ENCODE assay signal across 8 cellular contexts in the genomic region with DNA sequence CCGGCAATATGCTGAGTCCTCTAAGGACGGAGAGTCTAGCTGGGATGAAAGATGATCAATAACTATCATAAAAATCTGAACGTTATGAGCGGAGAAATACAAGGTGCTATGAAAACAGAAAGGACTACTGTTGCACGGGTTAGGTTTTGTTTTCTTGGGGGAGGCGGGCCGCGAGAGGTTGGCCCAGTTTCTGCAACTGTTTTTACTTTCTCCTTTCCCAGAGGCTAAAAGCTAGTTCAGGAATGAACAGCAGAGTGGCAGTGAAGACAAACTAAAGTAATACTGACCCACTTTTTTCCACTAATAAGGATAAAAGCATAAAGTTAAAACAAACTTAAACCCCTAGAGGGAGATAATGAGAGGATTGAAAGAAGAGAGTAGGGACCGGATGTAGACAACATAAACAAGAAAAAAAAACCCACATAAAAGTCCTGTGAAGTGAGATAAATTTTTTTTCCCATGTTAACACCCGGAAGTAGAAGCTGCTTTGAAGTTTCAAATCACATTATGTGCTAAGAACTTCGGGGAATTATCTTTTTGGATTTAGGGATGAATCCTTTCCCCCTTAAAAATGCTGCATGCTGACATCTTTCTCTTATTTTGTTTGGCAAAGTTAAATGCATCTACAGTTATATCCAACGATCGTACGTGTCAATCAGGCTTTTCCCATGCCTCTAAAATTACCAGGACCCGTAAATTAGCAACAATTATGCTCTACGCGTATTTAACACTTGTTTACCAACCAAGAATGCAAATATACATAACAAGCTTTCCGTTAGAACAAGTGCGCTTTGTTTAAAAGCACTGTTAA. TPM values are rescaled to one million over a fixed set of nuclear protein-coding genes. Genes with fewer than 3 reads are reported as not detected.
DNase-seq lines count a peak whose midpoint lies in the region; ATAC-seq, FAIRE-seq and TF ChIP-seq lines count a peak whose summit lies in the region.

No MANE protein-coding gene starts in this region.

- peak overlapping the region; percentile 92 for H3K4me3 ChIP-seq in HUES6 (ENCODE audit: low read depth, low read length)
- peak overlapping the region; percentile 92 for H3K4me3 ChIP-seq in astrocyte (ENCODE audit: insufficient read depth, low read depth, low read length)

- H3K27ac Mint-ChIP-seq in astrocyte (ENCODE audit: unreplicated experiment): peak overlapping the region; percentile 77

- ATAC-seq in GM19395 (IDR thresholded peaks at IDR 0.05; ENCODE audit: unreplicated experiment): peak; percentile 29
- ATAC-seq in sciatic nerve: peak; percentile 23

- H2AFZ ChIP-seq in astrocyte (ENCODE audit: low read depth, low read length): peak overlapping the region; percentile 82

- no peak overlapping the region for H3K27ac ChIP-seq in HUES6 (ENCODE audit: low read depth, low read length)
- peak overlapping the region; percentile 90 for H3K27ac ChIP-seq in astrocyte (ENCODE audit: low read depth, low read length)

- H3K4me3 Mint-ChIP-seq in astrocyte (ENCODE audit: unreplicated experiment): peak overlapping the region; percentile 86

- H3K4me1 ChIP-seq in HUES6 (ENCODE audit: control insufficient read depth, insufficient read depth, low read length) (peaks cover 24% of the 10 kb centered on the region), astrocyte (ENCODE audit: insufficient read depth, low read length) (peaks cover 12% of the 10 kb centered on the region)

- H3K36me3 Mint-ChIP-seq in astrocyte (ENCODE audit: low read depth, unreplicated experiment): no peaks in the 10 kb centered on the region

- no peaks in the 10 kb centered on the region for H3K27me3 Mint-ChIP-seq in astrocyte (ENCODE audit: low read depth, unreplicated experiment)

- intact Hi-C loops in sciatic nerve (cut with DNase I): loop anchor here (10.0 kb wide), 1 partner anchor 336 kb away; no protein-coding TSS in a partner anchor

- H4K20me1 ChIP-seq in astrocyte (ENCODE audit: insufficient read depth, low read length): peaks cover 21% of the 10 kb centered on the region

- FAIRE-seq in astrocyte (lab: Jason Lieb, UNC): peak; percentile 68

- peak overlapping the region; percentile 37 for H3K9ac ChIP-seq in HUES6 (ENCODE audit: low read length)
- peak overlapping the region; percentile 94 for H3K9ac ChIP-seq in astrocyte (ENCODE audit: low read length)

- TF ChIP-seq CTCF in astrocyte (IDR thresholded peaks at IDR 0.05; ENCODE audit: insufficient read depth, low read depth, low read length): peak; percentile 42

- peaks cover 17% of the 10 kb centered on the region for H3K4me1 Mint-ChIP-seq in astrocyte (ENCODE audit: low read depth, unreplicated experiment)

- DNase-seq in COLO829 (ENCODE audit: low spot score) (peak; percentile 85), SHP77 treated with DMSO at 0.1 percent for 48 hours (lab: John Stamatoyannopoulos, UW) (peak; percentile 55), astrocyte (ENCODE audit: low read depth) (peak; percentile 77), hepatic stellate cell (ENCODE audit: low spot score) (peak; percentile 74), sciatic nerve (ENCODE audit: low spot score) (no peak), NCI-H524 treated with DMSO at 0.1 percent for 48 hours (lab: John Stamatoyannopoulos, UW) (no peak)

- H3K27me3 ChIP-seq in HUES6 (ENCODE audit: control insufficient read depth, insufficient read depth, low read length) (no peaks in the 10 kb centered on the region), astrocyte (ENCODE audit: insufficient read depth, low read length) (no peaks in the 10 kb centered on the region)

- H3K4me2 ChIP-seq in astrocyte (ENCODE audit: low read length): peak overlapping the region; percentile 96

- no peaks in the 10 kb centered on the region for H3K9me3 Mint-ChIP-seq in astrocyte (ENCODE audit: unreplicated experiment)

- H3K36me3 ChIP-seq in HUES6 (ENCODE audit: control insufficient read depth, insufficient read depth, low read length) (no peaks in the 10 kb centered on the region), astrocyte (ENCODE audit: insufficient read depth, low read length) (no peaks in the 10 kb centered on the region)

- H3K9me3 ChIP-seq in HUES6 (ENCODE audit: control insufficient read depth, insufficient read depth, low read depth, low read length) (no peaks in the 10 kb centered on the region), astrocyte (ENCODE audit: insufficient read depth, low read depth, low read length) (no peaks in the 10 kb centered on the region)

- H3K79me2 ChIP-seq in astrocyte (ENCODE audit: insufficient read depth, low read length): peaks cover 38% of the 10 kb centered on the region

RNA-seq across cellular contexts. Expression of gene CDK17, which starts 1.0 kb away (rescaled TPM):
- 53.0 and 64.2 TPM in 2 replicates for total RNA-seq in astrocyte
- total RNA-seq in sciatic nerve: 77.6 TPM

Comparison
In these comparisons a context has a peak if more than half of its experiments do, and no peak if none do; other contexts are left out.
1. DNase-seq: peak in COLO829 (single experiment), SHP77 treated with DMSO at 0.1 percent for 48 hours (single experiment), astrocyte (single experiment) and hepatic stellate cell (single experiment); none in sciatic nerve (single experiment) and NCI-H524 treated with DMSO at 0.1 percent for 48 hours (single experiment).